ENCODE assay signal across 15 cellular contexts in genomic region chr14:77722301-77722700, GRCh38. TPM values are rescaled to one million over a fixed set of nuclear protein-coding genes. Genes with fewer than 3 reads are reported as not detected.
DNase-seq lines count a peak whose midpoint lies in the region; ATAC-seq and TF ChIP-seq lines count a peak whose summit lies in the region.
"Had no signal": no experiment of that assay in that cellular context is flagged by ENCODE, and none has a peak within 500 bp of the region (broad histone marks: within the 10 kb centered on the region; RNA-seq: fewer than 3 reads in every experiment).

No MANE protein-coding gene starts in this region.

- H3K27me3 Mint-ChIP-seq in activated CD4-positive, alpha-beta T cell treated with anti-CD3 and anti-CD28 coated beads for 36 hours: no peaks in the 10 kb centered on the region
- H3K27me3 Mint-ChIP-seq in natural killer cell (ENCODE audit: low read depth in 2 of 2) (no peaks in the 10 kb centered on the region), mesothelial cell of epicardium (ENCODE audit: low read depth) (no peaks in the 10 kb centered on the region), endothelial cell (ENCODE audit: unreplicated experiment) (no peaks in the 10 kb centered on the region)
- no peaks in the 10 kb centered on the region for H3K27me3 Mint-ChIP-seq in natural killer cell treated with Interleukin-12 subunit alpha and Interleukin-12 subunit beta and Interleukin-15 and Interleukin-18, amount 100 ng/mL, for 72 hours
- H3K27me3 Mint-ChIP-seq: CD8-positive, alpha-beta memory T cell; IgD-negative memory B cell had no signal

- ATAC-seq in activated CD4-positive, alpha-beta T cell treated with anti-CD3 and anti-CD28 coated beads for 36 hours: no peak
- no peak for ATAC-seq in natural killer cell
- no peak for ATAC-seq in natural killer cell treated with Interleukin-12 subunit alpha and Interleukin-12 subunit beta and Interleukin-15 and Interleukin-18, amount 100 ng/mL, for 72 hours

- H3K4me1 Mint-ChIP-seq in activated CD4-positive, alpha-beta T cell treated with anti-CD3 and anti-CD28 coated beads for 36 hours: no peaks in the 10 kb centered on the region
- H3K4me1 Mint-ChIP-seq in natural killer cell (peaks cover 0 to 4% of the 10 kb centered on the region in 2 donors), mesothelial cell of epicardium (no peaks in the 10 kb centered on the region), endothelial cell (ENCODE audit: unreplicated experiment) (no peaks in the 10 kb centered on the region)
- peaks cover 0 to 5% of the 10 kb centered on the region in 2 donors for H3K4me1 Mint-ChIP-seq in natural killer cell treated with Interleukin-12 subunit alpha and Interleukin-12 subunit beta and Interleukin-15 and Interleukin-18, amount 100 ng/mL, for 72 hours (ENCODE audit: low read depth in 2 of 2)
- H3K4me1 Mint-ChIP-seq: IgD-negative memory B cell had no signal

- POLR2A ChIA-PET in activated CD4-positive, alpha-beta T cell treated with anti-CD3 and anti-CD28 coated beads for 36 hours (lab: Charles Lee): no interaction called here

- H3K36me3 Mint-ChIP-seq in activated CD4-positive, alpha-beta T cell treated with anti-CD3 and anti-CD28 coated beads for 36 hours (ENCODE audit: low read depth): peaks cover 65% of the 10 kb centered on the region
- H3K36me3 Mint-ChIP-seq in natural killer cell: peaks cover 13% of the 10 kb centered on the region
- peaks cover 43% of the 10 kb centered on the region for H3K36me3 Mint-ChIP-seq in natural killer cell treated with Interleukin-12 subunit alpha and Interleukin-12 subunit beta and Interleukin-15 and Interleukin-18, amount 100 ng/mL, for 72 hours
- peaks cover 55% of the 10 kb centered on the region for H3K36me3 Mint-ChIP-seq in mesothelial cell of epicardium
- peaks cover 31% of the 10 kb centered on the region for H3K36me3 Mint-ChIP-seq in endothelial cell (ENCODE audit: low read depth, unreplicated experiment)

- no peak overlapping the region for H3K4me3 Mint-ChIP-seq in activated CD4-positive, alpha-beta T cell treated with anti-CD3 and anti-CD28 coated beads for 36 hours
- H3K4me3 Mint-ChIP-seq in natural killer cell (no peak overlapping the region), mesothelial cell of epicardium (no peak overlapping the region), endothelial cell (ENCODE audit: unreplicated experiment) (no peak overlapping the region)
- no peak overlapping the region for H3K4me3 Mint-ChIP-seq in natural killer cell treated with Interleukin-12 subunit alpha and Interleukin-12 subunit beta and Interleukin-15 and Interleukin-18, amount 100 ng/mL, for 72 hours
- H3K4me3 Mint-ChIP-seq: CD8-positive, alpha-beta memory T cell; IgD-negative memory B cell had no signal

- CTCF ChIA-PET in activated CD4-positive, alpha-beta T cell treated with anti-CD3 and anti-CD28 coated beads for 36 hours (lab: Charles Lee): no interaction called here

- no peaks in the 10 kb centered on the region for H3K9me3 Mint-ChIP-seq in activated CD4-positive, alpha-beta T cell treated with anti-CD3 and anti-CD28 coated beads for 36 hours (ENCODE audit: low read depth)
- H3K9me3 Mint-ChIP-seq in natural killer cell: no peaks in the 10 kb centered on the region
- H3K9me3 Mint-ChIP-seq in natural killer cell treated with Interleukin-12 subunit alpha and Interleukin-12 subunit beta and Interleukin-15 and Interleukin-18, amount 100 ng/mL, for 72 hours: no peaks in the 10 kb centered on the region
- no peaks in the 10 kb centered on the region for H3K9me3 Mint-ChIP-seq in mesothelial cell of epicardium
- no peaks in the 10 kb centered on the region for H3K9me3 Mint-ChIP-seq in endothelial cell (ENCODE audit: unreplicated experiment)
- H3K9me3 Mint-ChIP-seq: CD8-positive, alpha-beta memory T cell; IgD-negative memory B cell had no signal

- no peak for DNase-seq in activated CD4-positive, alpha-beta T cell treated with anti-CD3 and anti-CD28 coated beads for 36 hours
- no peak for DNase-seq in activated CD4-positive, alpha-beta T cell treated with anti-CD3 and anti-CD28 coated beads, Interleukin-2, amount 50 U/mL, for 1 hour
- no peak for DNase-seq in natural killer cell
- DNase-seq in natural killer cell treated with Interleukin-12 subunit alpha and Interleukin-12 subunit beta and Interleukin-15 and Interleukin-18, amount 100 ng/mL, for 72 hours (ENCODE audit: low spot score): no peak
- no peak for DNase-seq in mesothelial cell of epicardium (ENCODE audit: low spot score in 2 of 2, unreplicated experiment in 2 of 2)
- DNase-seq in medulla oblongata (ENCODE audit: extremely low spot score): no peak
- no peak for DNase-seq in endothelial cell (ENCODE audit: low spot score)
- DNase-seq: AML-193; Caco-2; CD8-positive, alpha-beta memory T cell; DMS53; GF-D8; GM23248; H7 had no signal

- intact Hi-C loops in activated CD4-positive, alpha-beta T cell treated with anti-CD3 and anti-CD28 coated beads for 36 hours (cut with DNase I, micrococcal nuclease): no loop called here
- intact Hi-C loops in natural killer cell (cut with micrococcal nuclease): no loop called here

- peak overlapping the region; percentile 1 for H3K27ac Mint-ChIP-seq in activated CD4-positive, alpha-beta T cell treated with anti-CD3 and anti-CD28 coated beads for 36 hours
- H3K27ac Mint-ChIP-seq in natural killer cell (peak overlapping the region; percentile 42 to 43), mesothelial cell of epicardium (peak overlapping the region; percentile 23), endothelial cell (ENCODE audit: unreplicated experiment) (no peak overlapping the region)
- H3K27ac Mint-ChIP-seq in natural killer cell treated with Interleukin-12 subunit alpha and Interleukin-12 subunit beta and Interleukin-15 and Interleukin-18, amount 100 ng/mL, for 72 hours: peak overlapping the region in 1 of 2 donors; percentile 21
- H3K27ac Mint-ChIP-seq: IgD-negative memory B cell had no signal

- TF ChIP-seq CTCF in natural killer cell (IDR thresholded peaks at IDR 0.05) (no peak), mesothelial cell of epicardium (IDR thresholded peaks at IDR 0.05; ENCODE audit: unreplicated experiment) (no peak), endothelial cell (IDR thresholded peaks at IDR 0.05; ENCODE audit: unreplicated experiment) (no peak)

RNA-seq across cellular contexts. Expression of gene SLIRP, which starts 14.4 kb away (rescaled TPM):
- total RNA-seq in activated CD4-positive, alpha-beta T cell treated with anti-CD3 and anti-CD28 coated beads for 36 hours: 100 to 1,000 TPM; 143 to 156 TPM
- total RNA-seq in natural killer cell (10 to 100 TPM; 29.5 to 33.1 (median 31.6) TPM), mesothelial cell of epicardium (88.5 to 106 TPM (median 104 TPM) in 3 replicates), endothelial cell (ENCODE audit: unreplicated experiment) (94.7 TPM)
- total RNA-seq in natural killer cell treated with Interleukin-12 subunit alpha and Interleukin-12 subunit beta and Interleukin-15 and Interleukin-18, amount 100 ng/mL, for 72 hours: 10 to 100 TPM; 77.6 to 98.3 TPM

RNA-seq across cellular contexts. Expression of gene ALKBH1, which starts 14.5 kb away (rescaled TPM):
- 10 to 100 TPM; 16.3 to 16.8 TPM for total RNA-seq in activated CD4-positive, alpha-beta T cell treated with anti-CD3 and anti-CD28 coated beads for 36 hours
- total RNA-seq in natural killer cell: 10 to 100 TPM in 1 of 3 donors, 1 to 10 TPM in 2; 3.6 to 10.2 (median 7.1) TPM
- total RNA-seq in natural killer cell treated with Interleukin-12 subunit alpha and Interleukin-12 subunit beta and Interleukin-15 and Interleukin-18, amount 100 ng/mL, for 72 hours: 10 to 100 TPM; 14.4 to 22.0 TPM
- total RNA-seq in mesothelial cell of epicardium: 10.9 to 13.2 TPM (median 12.3 TPM) in 3 replicates
- total RNA-seq in endothelial cell (ENCODE audit: unreplicated experiment): 10.8 TPM

RNA-seq across cellular contexts. Expression of gene SNW1, which starts 38.7 kb away (rescaled TPM):
- total RNA-seq in activated CD4-positive, alpha-beta T cell treated with anti-CD3 and anti-CD28 coated beads for 36 hours: 100 to 1,000 TPM; 134 to 135 TPM
- total RNA-seq in natural killer cell (100 to 1,000 TPM in 2 of 3 donors, 10 to 100 TPM in 1; 89.7 to 106 (median 103) TPM), mesothelial cell of epicardium (79.7 to 82.9 TPM (median 82.4 TPM) in 3 replicates), endothelial cell (ENCODE audit: unreplicated experiment) (71.2 TPM)
- 100 to 1,000 TPM in 1 of 2 donors, 10 to 100 TPM in 1; 82.4 to 109 TPM for total RNA-seq in natural killer cell treated with Interleukin-12 subunit alpha and Interleukin-12 subunit beta and Interleukin-15 and Interleukin-18, amount 100 ng/mL, for 72 hours
